In genomic region chr2:73233154-73233931, GRCh38 we compare ENCODE assay signal across 1 cellular context.
TF ChIP-seq lines count a peak whose summit lies in the region.

Gene PRADC1 (minus strand): TSS chr2:73233239. CDS start chr2:73233160, 79 bp downstream.

TF ChIP-seq in SK-N-SH, 30 proteins besides CTCF, POLR2A, EP300 and RAD21 (continued from another document):
- TF ChIP-seq MAX (IDR thresholded peaks at IDR 0.05; ENCODE audit: low read depth) (peak; percentile 67), RCOR1 (IDR thresholded peaks at IDR 0.05; ENCODE audit: low read length) (0 out of 2 replicates have a peak, but pooled peaks have one; percentile 23), NRF1 (IDR thresholded peaks at IDR 0.05; ENCODE audit: low read depth, low read length) (no peak), FOSL2 (IDR thresholded peaks at IDR 0.05; ENCODE audit: borderline replicate concordance, low read depth) (no peak), SIN3A (IDR thresholded peaks at IDR 0.05; ENCODE audit: borderline replicate concordance, low read depth, low read length) (peak; percentile 97), JUND (IDR thresholded peaks at IDR 0.05) (no peak), TEAD4 (IDR thresholded peaks at IDR 0.05; ENCODE audit: borderline replicate concordance, insufficient read depth) (no peak), FOXJ3 (CRISPR knock-in tag; IDR thresholded peaks at IDR 0.05) (no peak), EZH2phosphoT487 (IDR thresholded peaks at IDR 0.05; ENCODE audit: borderline replicate concordance, low read depth) (no peak)
- TF ChIP-seq, protein P1, sequence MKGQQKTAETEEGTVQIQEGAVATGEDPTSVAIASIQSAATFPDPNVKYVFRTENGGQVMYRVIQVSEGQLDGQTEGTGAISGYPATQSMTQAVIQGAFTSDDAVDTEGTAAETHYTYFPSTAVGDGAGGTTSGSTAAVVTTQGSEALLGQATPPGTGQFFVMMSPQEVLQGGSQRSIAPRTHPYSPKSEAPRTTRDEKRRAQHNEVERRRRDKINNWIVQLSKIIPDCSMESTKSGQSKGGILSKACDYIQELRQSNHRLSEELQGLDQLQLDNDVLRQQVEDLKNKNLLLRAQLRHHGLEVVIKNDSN (IDR thresholded peaks at IDR 0.05; ENCODE audit: borderline replicate concordance, low read depth) = no peak
- TF ChIP-seq, protein P2, sequence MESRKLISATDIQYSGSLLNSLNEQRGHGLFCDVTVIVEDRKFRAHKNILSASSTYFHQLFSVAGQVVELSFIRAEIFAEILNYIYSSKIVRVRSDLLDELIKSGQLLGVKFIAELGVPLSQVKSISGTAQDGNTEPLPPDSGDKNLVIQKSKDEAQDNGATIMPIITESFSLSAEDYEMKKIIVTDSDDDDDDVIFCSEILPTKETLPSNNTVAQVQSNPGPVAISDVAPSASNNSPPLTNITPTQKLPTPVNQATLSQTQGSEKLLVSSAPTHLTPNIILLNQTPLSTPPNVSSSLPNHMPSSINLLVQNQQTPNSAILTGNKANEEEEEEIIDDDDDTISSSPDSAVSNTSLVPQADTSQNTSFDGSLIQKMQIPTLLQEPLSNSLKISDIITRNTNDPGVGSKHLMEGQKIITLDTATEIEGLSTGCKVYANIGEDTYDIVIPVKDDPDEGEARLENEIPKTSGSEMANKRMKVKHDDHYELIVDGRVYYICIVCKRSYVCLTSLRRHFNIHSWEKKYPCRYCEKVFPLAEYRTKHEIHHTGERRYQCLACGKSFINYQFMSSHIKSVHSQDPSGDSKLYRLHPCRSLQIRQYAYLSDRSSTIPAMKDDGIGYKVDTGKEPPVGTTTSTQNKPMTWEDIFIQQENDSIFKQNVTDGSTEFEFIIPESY (IDR thresholded peaks at IDR 0.05; ENCODE audit: borderline replicate concordance, low read depth) = no peak
TF ChIP-seq in SK-N-SH: peak in this region for 11.
